In genomic region chr5:108748354-108749129, GRCh38 we compare ENCODE assay signal across 8 cellular contexts. TPM values are rescaled to one million over a fixed set of nuclear protein-coding genes. Genes with fewer than 3 reads are reported as not detected.
DNase-seq lines count a peak whose midpoint lies in the region; ATAC-seq, FAIRE-seq and TF ChIP-seq lines count a peak whose summit lies in the region.

No MANE protein-coding gene starts in this region.

- H3K4me3 ChIP-seq in left ventricle myocardium inferior (peak overlapping the region; percentile 95), urinary bladder (ENCODE audit: low read depth, low read length) (peak overlapping the region; percentile 76)

- H3K36me3 Mint-ChIP-seq in progenitor cell of endocrine pancreas (ENCODE audit: insufficient read depth): no peaks in the 10 kb centered on the region

- FAIRE-seq in GM12891 (lab: Jason Lieb, UNC): peak; percentile 99

- H3K4me1 Mint-ChIP-seq in progenitor cell of endocrine pancreas (ENCODE audit: low read depth): peaks cover 19% of the 10 kb centered on the region

- H3K4me1 ChIP-seq in left ventricle myocardium inferior: peaks cover 35% of the 10 kb centered on the region
- no peaks in the 10 kb centered on the region for H3K4me1 ChIP-seq in urinary bladder (ENCODE audit: insufficient read depth)

- TF ChIP-seq CTCF in left ventricle myocardium inferior (IDR thresholded peaks at IDR 0.05; ENCODE audit: borderline replicate concordance): peak; percentile 23
- peak; percentile 24 for TF ChIP-seq CTCF in progenitor cell of endocrine pancreas (IDR thresholded peaks at IDR 0.05; ENCODE audit: unreplicated experiment)

- intact Hi-C loops in left ventricle myocardium inferior (cut with micrococcal nuclease): no loop called here

- H3K36me3 ChIP-seq in left ventricle myocardium inferior: no peaks in the 10 kb centered on the region
- H3K36me3 ChIP-seq in urinary bladder (ENCODE audit: insufficient read depth): no peaks in the 10 kb centered on the region

- peak; percentile 96 for ATAC-seq in HG02798 (IDR thresholded peaks at IDR 0.05; ENCODE audit: poor library complexity, unreplicated experiment)

- DNase-seq in GM12891 (ENCODE audit: insufficient read length, low spot score): peak; percentile 85
- peak; percentile 79 for DNase-seq in NCI-H1417 treated with DMSO at 0.1 percent for 48 hours (lab: John Stamatoyannopoulos, UW)
- peak; percentile 91 to 96 (median 96) for DNase-seq in T-helper 1 cell
- peak; percentile 91 to 100 (median 99) for DNase-seq in amygdala (lab: John Stamatoyannopoulos, UW)
- peak; percentile 99 for DNase-seq in left ventricle myocardium inferior
- DNase-seq in progenitor cell of endocrine pancreas (ENCODE audit: low spot score, unreplicated experiment): peak; percentile 96

- H3K27ac Mint-ChIP-seq in progenitor cell of endocrine pancreas: peak overlapping the region; percentile 99

- H3K27ac ChIP-seq in left ventricle myocardium inferior (replicated peaks) (peak overlapping the region; percentile 99), urinary bladder (ENCODE audit: low read depth) (peak overlapping the region; percentile 95)

- no peaks in the 10 kb centered on the region for H3K9me3 ChIP-seq in left ventricle myocardium inferior (replicated peaks)

- TF ChIP-seq POLR2A in GM12891 (IDR thresholded peaks at IDR 0.05; ENCODE audit: low read depth, low read length): peak; percentile 97

- H3K4me3 Mint-ChIP-seq in progenitor cell of endocrine pancreas (ENCODE audit: low read depth): peak overlapping the region; percentile 80

- H3K9me3 Mint-ChIP-seq in progenitor cell of endocrine pancreas (ENCODE audit: low read depth): no peaks in the 10 kb centered on the region

- H3K27me3 ChIP-seq in left ventricle myocardium inferior (ENCODE audit: low read depth): no peaks in the 10 kb centered on the region

- H3K27me3 Mint-ChIP-seq in progenitor cell of endocrine pancreas: no peaks in the 10 kb centered on the region

- under 1% methylated on average over 72 of the region's 72 CpGs for WGBS in urinary bladder

TF ChIP-seq in GM12891, 5 proteins besides CTCF, POLR2A, EP300 and RAD21:
- TF ChIP-seq POU2F2 (IDR thresholded peaks at IDR 0.05; ENCODE audit: low read depth, low read length) (peak; percentile 58; the same call in 1 of the 2 replicates), PAX5 (IDR thresholded peaks at IDR 0.05; ENCODE audit: insufficient read depth, low read length, severe bottlenecking) (peak; percentile 4), POLR2AphosphoS5 (IDR thresholded peaks at IDR 0.05; ENCODE audit: low read depth, low read length) (peak; percentile 96), TAF1 (IDR thresholded peaks at IDR 0.05; ENCODE audit: low read depth, low read length) (peak; percentile 88), SPI1 (IDR thresholded peaks at IDR 0.05; ENCODE audit: low read depth, low read length) (peak; percentile 37; the same call in 1 of the 2 replicates)

RNA-seq across cellular contexts. Expression of gene FER, which starts 0.8 kb away (rescaled TPM):
- 5.2 TPM for polyA plus RNA-seq in GM12891 (2012; ENCODE audit: low read depth, missing spikeins)
- 13.4 TPM for total RNA-seq in left ventricle myocardium inferior
- 31.0 and 34.8 TPM in 2 replicates for total RNA-seq in progenitor cell of endocrine pancreas
- total RNA-seq in urinary bladder: 84.6 TPM
- polyA plus RNA-seq in urinary bladder: 6.3 TPM

Comparison
In these comparisons a context has a peak if more than half of its experiments do, and no peak if none do; other contexts are left out.
1. Peak in every context shown above with its lines: DNase-seq, ATAC-seq, H3K4me3 ChIP-seq and H3K27ac ChIP-seq.